In the genomic region with DNA sequence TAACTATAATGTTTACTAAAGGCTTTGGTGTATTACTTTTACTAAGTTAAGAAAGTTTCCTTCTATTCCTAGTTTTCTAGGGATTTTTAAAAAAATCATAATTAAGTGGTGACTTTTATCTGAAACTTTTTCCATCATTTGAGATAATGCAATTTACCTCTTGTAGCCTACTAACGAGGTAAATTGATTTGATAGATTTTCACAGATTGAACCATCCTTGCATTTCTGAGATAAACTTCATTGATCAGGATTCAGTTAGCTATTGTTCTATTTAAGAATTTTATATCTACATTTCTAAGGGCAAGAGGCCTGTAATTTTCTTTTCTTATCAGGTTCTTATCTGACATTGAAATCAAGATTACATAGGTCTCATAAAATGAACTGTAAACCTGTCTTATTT, we compare ENCODE assay signal across 21 cellular contexts.
DNase-seq lines count a peak whose midpoint lies in the region; ATAC-seq and TF ChIP-seq lines count a peak whose summit lies in the region.
"Had no signal": no experiment of that assay in that cellular context is flagged by ENCODE, and none has a peak within 500 bp of the region (broad histone marks: within the 10 kb centered on the region; RNA-seq: fewer than 3 reads in every experiment).

No MANE protein-coding gene starts in this region.

- no peak overlapping the region for H3K27ac Mint-ChIP-seq in endodermal cell
- H3K27ac Mint-ChIP-seq: B cell; CD4-positive, alpha-beta T cell; CD8-positive, alpha-beta T cell had no signal

- WGBS in endodermal cell (ENCODE audit: insufficient coverage in 1 of 2, insufficient read length in 1 of 2), 2 experiments, result 90% methylated on average over 1 of the region's 1 CpG; no CpG with 5 or more reads in 1 of the 2 experiments

- POLR2A ChIA-PET in HEK293 (lab: Yijun Ruan, JAX), result no interaction called here

- no peak overlapping the region for H3K9ac ChIP-seq in endodermal cell (ENCODE audit: extremely low read depth, low read length, poor library complexity, severe bottlenecking)
- H3K9ac ChIP-seq: BLaER1 treated with 17β-estradiol and CSF1 and Interleukin-3, amounts not matched to agents 10 nM and 100 nM had no signal

- H3K4me3 Mint-ChIP-seq in endodermal cell, result no peak overlapping the region
- H3K4me3 Mint-ChIP-seq: B cell; CD4-positive, alpha-beta T cell; CD8-positive, alpha-beta T cell had no signal

- peaks cover 6% of the 10 kb centered on the region for H3K4me1 Mint-ChIP-seq in endodermal cell
- H3K4me1 Mint-ChIP-seq: B cell had no signal

- H3K9me3 ChIP-seq in HEK293 (ENCODE audit: control insufficient read depth, insufficient read depth, low read depth, low read length) (no peaks in the 10 kb centered on the region), endodermal cell (ENCODE audit: control insufficient read depth, low read length) (peaks cover 43% of the 10 kb centered on the region)

- H3K36me3 ChIP-seq in HEK293 (ENCODE audit: control insufficient read depth in 2 of 2, insufficient read depth in 1 of 2, low read length in 2 of 2), result no peaks in the 10 kb centered on the region
- H3K36me3 ChIP-seq in endodermal cell (ENCODE audit: control insufficient read depth, insufficient read depth, low read length), result no peaks in the 10 kb centered on the region
- H3K36me3 ChIP-seq: BLaER1 treated with 17β-estradiol and CSF1 and Interleukin-3, amounts not matched to agents 10 nM and 100 nM had no signal

- H3K4me1 ChIP-seq in HEK293 (ENCODE audit: control insufficient read depth, insufficient read depth, low read length) (no peaks in the 10 kb centered on the region), endodermal cell (ENCODE audit: control insufficient read depth, insufficient read depth, low read length) (no peaks in the 10 kb centered on the region)
- H3K4me1 ChIP-seq: A549; BLaER1 treated with 17β-estradiol and CSF1 and Interleukin-3, amounts not matched to agents 10 nM and 100 nM had no signal

- peaks cover 19% of the 10 kb centered on the region for H3K9me3 Mint-ChIP-seq in endodermal cell

- in situ Hi-C loops in astrocyte of the spinal cord (cut with HindIII; ENCODE audit: low sequenced_read_pairs), result no loop called here

- H3K27me3 ChIP-seq in endodermal cell (ENCODE audit: control insufficient read depth, insufficient read depth, low read length, poor library complexity, severe bottlenecking), result no peaks in the 10 kb centered on the region
- H3K27me3 ChIP-seq: BLaER1 treated with 17β-estradiol and CSF1 and Interleukin-3, amounts not matched to agents 10 nM and 100 nM had no signal

- H3K4me3 ChIP-seq in HEK293 (ENCODE audit: low read depth, low read length) (no peak overlapping the region), astrocyte of the spinal cord (ENCODE audit: low read depth, low read length) (no peak overlapping the region), endodermal cell (ENCODE audit: low read length) (peak overlapping the region; percentile 54)
- H3K4me3 ChIP-seq: A549; BLaER1 treated with 17β-estradiol and CSF1 and Interleukin-3, amounts not matched to agents 10 nM and 100 nM; GM12878 had no signal

- H3K27me3 Mint-ChIP-seq in endodermal cell (ENCODE audit: insufficient read depth), result no peaks in the 10 kb centered on the region

- TF ChIP-seq CTCF in HEK293 (tag by site-specific recombination; IDR thresholded peaks at IDR 0.05) (no peak), astrocyte of the spinal cord (IDR thresholded peaks at IDR 0.05; ENCODE audit: low read depth, low read length) (no peak), endodermal cell (conservative IDR thresholded peaks at IDR 0.05) (no peak)

- CTCF ChIA-PET in HEK293 (lab: Yijun Ruan, JAX), result interaction anchor here (0.6 to 0.9 kb wide), 2 partner anchors 37 to 1006 kb away, joined by 5 to 6 read pairs; no protein-coding TSS in a partner anchor

- no peak for ATAC-seq in HG03097 (IDR thresholded peaks at IDR 0.05; ENCODE audit: low FRiP score, unreplicated experiment)
- ATAC-seq: A549; CD8-positive, alpha-beta T cell; GM12878 had no signal

- H3K36me3 Mint-ChIP-seq in endodermal cell (ENCODE audit: low read depth), result no peaks in the 10 kb centered on the region
- H3K36me3 Mint-ChIP-seq: CD8-positive, alpha-beta T cell had no signal

- no peak overlapping the region for H3K27ac ChIP-seq in HEK293 (ENCODE audit: extremely low read depth, low read depth, low read length)
- no peak overlapping the region for H3K27ac ChIP-seq in endodermal cell (ENCODE audit: low read depth, low read length)
- H3K27ac ChIP-seq: 22Rv1; A549; BLaER1 treated with 17β-estradiol and CSF1 and Interleukin-3, amounts not matched to agents 10 nM and 100 nM; C4-2B had no signal

- DNase-seq in astrocyte of the spinal cord (ENCODE audit: low read depth, low spot score), result peak; percentile 6
- no peak for DNase-seq in endodermal cell
- no peak for DNase-seq in DMS53 treated with DMSO at 0.1 percent for 48 hours (lab: John Stamatoyannopoulos, UW; ENCODE audit: unreplicated experiment)
- DNase-seq in activated gamma-delta T cell treated with Interleukin-2 at 50 U/mL for 16 hours, result no peak
- DNase-seq: AML-193; Caco-2; Calu3; CD4-positive, alpha-beta T cell; CD8-positive, alpha-beta T cell; DMS79; DND-41; EL; GDM1 had no signal

TF ChIP-seq in HEK293, 187 proteins besides CTCF, POLR2A, EP300 and RAD21:
- TF ChIP-seq SETDB1 (IDR thresholded peaks at IDR 0.05; ENCODE audit: insufficient read length, low read length) (peak; percentile 81), WT1 (tag by site-specific recombination; IDR thresholded peaks at IDR 0.05) (no peak)
